Comparison of ENCODE assay signal across 32 cellular contexts in the genomic region with DNA sequence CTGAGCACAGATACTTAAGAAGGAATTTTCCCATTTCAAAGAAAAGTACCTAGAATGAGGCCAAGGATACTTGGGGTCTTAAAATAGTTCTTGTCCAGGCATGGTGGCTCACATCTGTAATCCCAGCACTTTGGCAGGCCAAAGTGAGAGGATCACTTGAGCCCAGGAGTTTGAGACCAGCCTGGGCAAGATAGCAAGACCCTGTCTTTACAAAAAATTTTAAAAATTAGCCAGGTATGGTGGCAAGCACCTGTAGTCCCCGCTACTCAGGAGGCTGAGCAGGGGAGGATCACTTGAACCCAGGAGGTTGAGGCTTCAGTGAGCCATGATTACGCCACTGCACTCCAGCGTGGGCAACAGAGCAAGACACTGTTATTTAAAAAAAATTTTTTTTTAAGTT.
"Had no signal": no experiment of that assay in that cellular context is flagged by ENCODE, and none has a peak within 500 bp of the region (broad histone marks: within the 10 kb centered on the region; RNA-seq: fewer than 3 reads in every experiment).

No MANE protein-coding gene starts in this region.

- H3K27ac ChIP-seq: adrenal gland, body of pancreas, coronary artery, dorsolateral prefrontal cortex, neural progenitor cell, parathyroid adenoma, right atrium auricular region, thoracic aorta, upper lobe of left lung, vagina had no signal

- H3K27me3 Mint-ChIP-seq: activated naive CD8-positive, alpha-beta T cell treated with anti-CD3 and anti-CD28 coated beads for 36 hours; naive thymus-derived CD4-positive, alpha-beta T cell; stimulated activated naive CD8-positive, alpha-beta T cell treated with anti-CD3 and anti-CD28 coated beads, Interleukin-15, Interleukin-2, amounts not matched to agents 100 ng/mL and 50 ng/mL, for 24 hours had no signal

- H3K4me2 ChIP-seq: neural progenitor cell had no signal

- H3K27ac Mint-ChIP-seq: activated naive CD4-positive, alpha-beta T cell treated with anti-CD3 and anti-CD28 coated beads for 36 hours; activated naive CD8-positive, alpha-beta T cell treated with anti-CD3 and anti-CD28 coated beads for 36 hours; activated T-helper 1 cell treated with anti-CD3 and anti-CD28 coated beads, Interleukin-12 subunit alpha, Interleukin-12 subunit beta, Interleukin-2, Interleukin-4 antibody, amounts not matched to agents 30 ng/mL and 10 ng/mL and 1 ng/mL, durations not matched to agents 14 hours and 24 hours and 36 hours; stimulated activated naive CD8-positive, alpha-beta T cell treated with anti-CD3 and anti-CD28 coated beads, Interleukin-15, Interleukin-2, amounts not matched to agents 100 ng/mL and 50 ng/mL, for 24 hours had no signal

- H3K4me1 ChIP-seq: neural progenitor cell had no signal

- H3K4me3 Mint-ChIP-seq: activated naive CD4-positive, alpha-beta T cell treated with anti-CD3 and anti-CD28 coated beads for 36 hours; activated naive CD8-positive, alpha-beta T cell treated with anti-CD3 and anti-CD28 coated beads for 36 hours; activated T-helper 1 cell treated with anti-CD3 and anti-CD28 coated beads, Interleukin-12 subunit alpha, Interleukin-12 subunit beta, Interleukin-2, Interleukin-4 antibody, amounts not matched to agents 30 ng/mL and 10 ng/mL and 1 ng/mL, durations not matched to agents 14 hours and 24 hours and 36 hours; naive thymus-derived CD4-positive, alpha-beta T cell; neural progenitor cell; stimulated activated naive CD8-positive, alpha-beta T cell treated with anti-CD3 and anti-CD28 coated beads, Interleukin-15, Interleukin-2, amounts not matched to agents 100 ng/mL and 50 ng/mL, for 24 hours had no signal

- H3K9me3 Mint-ChIP-seq: activated naive CD4-positive, alpha-beta T cell treated with anti-CD3 and anti-CD28 coated beads for 36 hours; activated naive CD8-positive, alpha-beta T cell treated with anti-CD3 and anti-CD28 coated beads for 36 hours; activated T-helper 1 cell treated with anti-CD3 and anti-CD28 coated beads, Interleukin-12 subunit alpha, Interleukin-12 subunit beta, Interleukin-2, Interleukin-4 antibody, amounts not matched to agents 30 ng/mL and 10 ng/mL and 1 ng/mL, durations not matched to agents 14 hours and 24 hours and 36 hours; naive thymus-derived CD4-positive, alpha-beta T cell; neural progenitor cell; stimulated activated naive CD8-positive, alpha-beta T cell treated with anti-CD3 and anti-CD28 coated beads, Interleukin-15, Interleukin-2, amounts not matched to agents 100 ng/mL and 50 ng/mL, for 24 hours had no signal

- H3K9ac ChIP-seq: neural progenitor cell, parathyroid adenoma had no signal

- DNase-seq: activated CD4-positive, alpha-beta T cell treated with anti-CD3 and anti-CD28 coated beads for 4 hours; activated CD4-positive, alpha-beta T cell treated with anti-CD3 and anti-CD28 coated beads, Interleukin-2, amount 50 U/mL, for 4 hours; activated CD8-positive, alpha-beta memory T cell treated with anti-CD3 and anti-CD28 coated beads, Interleukin-2, amount 50 U/mL, for 4 hours; activated effector memory CD4-positive, alpha-beta T cell treated with anti-CD3 and anti-CD28 coated beads, Interleukin-2, amount 50 U/mL, for 16 hours; activated naive CD4-positive, alpha-beta T cell treated with anti-CD3 and anti-CD28 coated beads for 36 hours; activated naive CD8-positive, alpha-beta T cell treated with anti-CD3 and anti-CD28 coated beads for 36 hours; activated T-cell treated with anti-CD3 and anti-CD28 coated beads, Interleukin-2, amount 50 U/mL, for 1 hour; adrenal gland; aorta; body of pancreas; dorsolateral prefrontal cortex; effector memory CD4-positive, alpha-beta T cell; gastrocnemius medialis; hippocampal formation; left cardiac atrium; left ventricle myocardium superior; midbrain; naive thymus-derived CD4-positive, alpha-beta T cell; occipital lobe; stimulated activated CD4-positive, alpha-beta T cell treated with anti-CD3 and anti-CD28 coated beads, Interleukin-2, amount 100 ng/mL, for 48 hours; T-helper 2 cell; upper lobe of left lung had no signal

- H2AFZ ChIP-seq: neural progenitor cell, parathyroid adenoma had no signal

- ATAC-seq: body of pancreas; gastrocnemius medialis; left cardiac atrium; left ventricle myocardium superior; naive thymus-derived CD4-positive, alpha-beta T cell had no signal

- H3K9me3 ChIP-seq: adrenal gland, body of pancreas, gastrocnemius medialis, right atrium auricular region, thoracic aorta, upper lobe of left lung, vagina had no signal

- FAIRE-seq: keratinocyte had no signal

- H3K36me3 ChIP-seq: adrenal gland, cardiac muscle cell, gastrocnemius medialis, neural progenitor cell, thoracic aorta, upper lobe of left lung, vagina had no signal

- H3K4me3 ChIP-seq: adrenal gland, cardiac muscle cell, coronary artery, dorsolateral prefrontal cortex, gastrocnemius medialis, neural progenitor cell, right atrium auricular region, thoracic aorta, upper lobe of left lung, vagina had no signal

- H3K27me3 ChIP-seq: adrenal gland, body of pancreas, cardiac muscle cell, dorsolateral prefrontal cortex, gastrocnemius medialis, neural progenitor cell, right atrium auricular region, upper lobe of left lung, vagina had no signal
